ENCODE assay signal across 8 cellular contexts in genomic region chr17:32342603-32343325, GRCh38. TPM values are rescaled to one million over a fixed set of nuclear protein-coding genes. Genes with fewer than 3 reads are reported as not detected.
DNase-seq lines count a peak whose midpoint lies in the region; ATAC-seq and TF ChIP-seq lines count a peak whose summit lies in the region.

No MANE protein-coding gene starts in this region.

- no peaks in the 10 kb centered on the region for H3K9me3 ChIP-seq in CD8-positive, alpha-beta memory T cell (ENCODE audit: low read length)

- peaks cover 0 to 26% (median 1%) of the 10 kb centered on the region in 3 donors for H3K36me3 Mint-ChIP-seq in CD8-positive, alpha-beta memory T cell
- H3K36me3 Mint-ChIP-seq in osteocyte (ENCODE audit: unreplicated experiment), result peaks cover 4% of the 10 kb centered on the region

- peak overlapping the region; percentile 84 to 97 (median 87) for H3K4me3 Mint-ChIP-seq in CD8-positive, alpha-beta memory T cell
- H3K4me3 Mint-ChIP-seq in osteocyte (ENCODE audit: unreplicated experiment), result peak overlapping the region; percentile 90

- H3K36me3 ChIP-seq in CD8-positive, alpha-beta memory T cell (ENCODE audit: insufficient read depth, low read length), result no peaks in the 10 kb centered on the region

- H3K4me1 Mint-ChIP-seq in CD8-positive, alpha-beta memory T cell, result peaks cover 20 to 29% (median 21%) of the 10 kb centered on the region in 3 donors
- peaks cover 20% of the 10 kb centered on the region for H3K4me1 Mint-ChIP-seq in osteocyte (ENCODE audit: unreplicated experiment)

- peaks cover 13% of the 10 kb centered on the region for H3K4me1 ChIP-seq in CD8-positive, alpha-beta memory T cell (ENCODE audit: insufficient read depth, low read length)

- H3K27ac ChIP-seq in CD8-positive, alpha-beta memory T cell (ENCODE audit: low read depth, low read length), result peak overlapping the region; percentile 55
- peak overlapping the region in 54 of 59 donors; percentile 20 to 95 (median 88) for H3K27ac ChIP-seq in dorsolateral prefrontal cortex

- intact Hi-C loops in dorsolateral prefrontal cortex (cut with DNase I), result loop anchor here (5.0 to 10.0 kb wide), 2 partner anchors 100 to 198 kb away; partner anchors contain the start of genes RHOT1 (in 2 of the 2) and PSMD11 (in 1 of the 2)

- DNase-seq in CD8-positive, alpha-beta memory T cell, result no peak
- peak; percentile 54 for DNase-seq in NCI-H69 (lab: John Stamatoyannopoulos, UW)
- no peak for DNase-seq in dorsolateral prefrontal cortex
- DNase-seq in osteocyte (ENCODE audit: extremely low spot score, unreplicated experiment), result peak; percentile 34
- DNase-seq in NCI-H2196 treated with DMSO at 0.1 percent for 48 hours (lab: John Stamatoyannopoulos, UW; ENCODE audit: unreplicated experiment), result no peak
- no peak for DNase-seq in cerebellum (ENCODE audit: low spot score)

- TF ChIP-seq CTCF in dorsolateral prefrontal cortex (IDR thresholded peaks at IDR 0.05 in 54 of 56, conservative IDR thresholded peaks at IDR 0.05 in 2 of 56; ENCODE audit: low read depth in 1 of 56, partially characterized antibody in 56 of 56) (no peak), osteocyte (IDR thresholded peaks at IDR 0.05) (no peak)

- H3K9me3 Mint-ChIP-seq in CD8-positive, alpha-beta memory T cell, result no peaks in the 10 kb centered on the region
- no peaks in the 10 kb centered on the region for H3K9me3 Mint-ChIP-seq in osteocyte (ENCODE audit: unreplicated experiment)

- no peaks in the 10 kb centered on the region for H3K27me3 Mint-ChIP-seq in CD8-positive, alpha-beta memory T cell
- no peaks in the 10 kb centered on the region for H3K27me3 Mint-ChIP-seq in osteocyte (ENCODE audit: unreplicated experiment)

- CTCF ChIA-PET in CD8-positive, alpha-beta memory T cell (lab: Charles Lee), result interaction anchor here (1.0 kb wide), 1 partner anchor 102 kb away, joined by 3 read pairs; the partner anchor contains the start of gene PSMD11

- peak overlapping the region; percentile 80 to 96 (median 90) for H3K27ac Mint-ChIP-seq in CD8-positive, alpha-beta memory T cell
- peak overlapping the region; percentile 89 for H3K27ac Mint-ChIP-seq in osteocyte (ENCODE audit: unreplicated experiment)

- ATAC-seq in GM18520 (IDR thresholded peaks at IDR 0.05; ENCODE audit: unreplicated experiment), result no peak
- ATAC-seq in HG03354 (IDR thresholded peaks at IDR 0.05; ENCODE audit: poor library complexity, severe bottlenecking, unreplicated experiment), result no peak

- POLR2A ChIA-PET in CD8-positive, alpha-beta memory T cell (lab: Charles Lee), result interaction anchor here (0.6 to 2.0 kb wide), 3 partner anchors 8 to 21 kb away, joined by 3 to 10 read pairs (median 3); no protein-coding TSS in a partner anchor

- H3K27me3 ChIP-seq in CD8-positive, alpha-beta memory T cell (ENCODE audit: insufficient read depth, low read length, poor library complexity, severe bottlenecking), result no peaks in the 10 kb centered on the region
- no peaks in the 10 kb centered on the region for H3K27me3 ChIP-seq in dorsolateral prefrontal cortex

- peak overlapping the region; percentile 54 for H3K4me3 ChIP-seq in CD8-positive, alpha-beta memory T cell (ENCODE audit: low read length)
- peak overlapping the region in 58 of 59 donors; percentile 56 to 83 (median 74) for H3K4me3 ChIP-seq in dorsolateral prefrontal cortex

RNA-seq across cellular contexts. Expression of gene C17orf75, which starts 0.8 kb away (rescaled TPM):
- 10 to 100 TPM; 24.7 to 33.4 TPM for total RNA-seq in CD8-positive, alpha-beta memory T cell
- polyA plus RNA-seq in CD8-positive, alpha-beta memory T cell, result 12.6 TPM
- total RNA-seq in dorsolateral prefrontal cortex (10 to 100 TPM; 13.8 to 48.9 (median 32.4) TPM), osteocyte (19.4 and 20.9 TPM in 2 replicates), cerebellum (32.9 TPM)

RNA-seq across cellular contexts. Expression of gene ZNF207, which starts 7.2 kb away (rescaled TPM):
- total RNA-seq in CD8-positive, alpha-beta memory T cell, result 100 to 1,000 TPM; 198 to 203 TPM
- polyA plus RNA-seq in CD8-positive, alpha-beta memory T cell, result 147 TPM
- 100 to 1,000 TPM; 116 to 206 (median 155) TPM for total RNA-seq in dorsolateral prefrontal cortex
- total RNA-seq in osteocyte, result 144 and 153 TPM in 2 replicates
- 221 TPM for total RNA-seq in cerebellum

Comparison
In these comparisons a context has a peak if more than half of its experiments do, and no peak if none do; other contexts are left out.
1. DNase-seq: peak in NCI-H69 (single experiment) and osteocyte (single experiment); none in CD8-positive, alpha-beta memory T cell (0 of 5), dorsolateral prefrontal cortex (0 of 10), NCI-H2196 treated with DMSO at 0.1 percent for 48 hours (single experiment) and cerebellum (single experiment).